ENCODE assay signal across 19 cellular contexts in the genomic region with DNA sequence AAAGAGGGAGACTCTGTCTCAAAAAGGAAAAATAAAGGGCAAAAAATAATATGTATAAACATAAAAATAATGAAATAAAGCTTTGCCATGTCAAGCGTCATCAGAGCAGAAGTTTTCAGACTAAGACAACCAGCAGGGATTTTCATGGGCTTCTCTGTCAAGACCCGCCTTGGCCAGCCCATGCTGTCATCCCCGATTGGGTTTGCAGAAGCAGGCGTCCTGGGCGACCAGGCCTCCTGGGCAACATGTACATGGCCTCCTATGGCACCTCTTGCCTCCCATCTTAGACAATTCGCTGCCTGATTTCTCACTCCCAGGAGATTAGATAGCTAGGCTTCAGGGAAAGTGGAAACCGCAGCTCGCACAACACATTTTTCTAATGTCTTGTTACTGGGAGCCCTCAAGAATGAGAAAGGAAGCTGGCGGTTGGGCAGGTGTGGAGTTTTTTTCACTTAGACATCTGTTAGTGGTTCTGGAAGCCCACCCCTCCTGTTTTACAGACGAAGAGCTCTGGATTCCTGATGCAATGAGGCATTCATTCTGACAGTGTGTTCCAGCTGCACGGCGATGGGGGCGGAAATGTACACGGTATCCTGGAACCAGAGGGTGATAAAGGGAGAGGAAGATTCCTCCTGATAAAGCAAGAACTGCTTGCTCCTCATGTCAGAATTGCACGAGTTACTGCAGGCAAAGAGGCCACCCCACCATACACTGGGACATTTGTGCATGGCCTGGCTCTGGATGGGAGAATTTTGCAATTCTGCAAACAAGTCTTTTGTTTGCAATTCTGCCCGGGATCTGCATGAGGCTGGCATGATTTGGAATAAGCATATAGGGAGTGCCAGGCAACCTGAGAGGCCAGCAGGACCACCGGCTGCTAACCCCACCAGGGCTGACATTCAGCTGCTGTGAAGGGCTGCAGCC. TPM values are rescaled to one million over a fixed set of nuclear protein-coding genes. Genes with fewer than 3 reads are reported as not detected.
A peak's percentile ranks its signal among the peaks of the same experiment; 100 is the strongest.
DNase-seq lines count a peak whose midpoint lies in the region; ATAC-seq, FAIRE-seq and TF ChIP-seq lines count a peak whose summit lies in the region.
"Had no signal": no experiment of that assay in that cellular context is flagged by ENCODE, and none has a peak within 500 bp of the region (broad histone marks: within the 10 kb centered on the region; RNA-seq: fewer than 3 reads in every experiment).

No MANE protein-coding gene starts in this region.

- no peaks in the 10 kb centered on the region for H3K27me3 ChIP-seq in naive thymus-derived CD4-positive, alpha-beta T cell (ENCODE audit: control insufficient read depth in 2 of 2, insufficient read depth in 2 of 2, low read length in 2 of 2)
- H3K27me3 ChIP-seq in gastroesophageal sphincter (no peaks in the 10 kb centered on the region), PC-3 (ENCODE audit: low read length) (no peaks in the 10 kb centered on the region)
- H3K27me3 ChIP-seq: brain microvascular endothelial cell, upper lobe of left lung had no signal

- H3F3A ChIP-seq in PC-3 (ENCODE audit: low read length, unreplicated experiment): no peaks in the 10 kb centered on the region

- H3K27ac Mint-ChIP-seq in activated naive CD8-positive, alpha-beta T cell treated with anti-CD3 and anti-CD28 coated beads, Interleukin-2, amount 10 ng/mL, durations not matched to agents 7 days and 5 days: no peak overlapping the region
- no peak overlapping the region for H3K27ac Mint-ChIP-seq in activated naive CD8-positive, alpha-beta T cell treated with anti-CD3 and anti-CD28 coated beads for 36 hours
- peak overlapping the region in 4 of 9 donors; percentile 16 to 70 (median 50) for H3K27ac Mint-ChIP-seq in naive thymus-derived CD4-positive, alpha-beta T cell
- H3K27ac Mint-ChIP-seq: activated naive CD4-positive, alpha-beta T cell treated with anti-CD3 and anti-CD28 coated beads for 36 hours had no signal

- H2AFZ ChIP-seq in PC-3 (ENCODE audit: low read length): no peak overlapping the region

- peaks cover 0 to 4% of the 10 kb centered on the region in 2 donors for H3K4me1 ChIP-seq in naive thymus-derived CD4-positive, alpha-beta T cell (ENCODE audit: control insufficient read depth in 2 of 2, insufficient read depth in 2 of 2, low read length in 2 of 2)
- H3K4me1 ChIP-seq in gastroesophageal sphincter (no peaks in the 10 kb centered on the region), PC-3 (ENCODE audit: insufficient read depth, low read length) (no peaks in the 10 kb centered on the region)
- H3K4me1 ChIP-seq: psoas muscle had no signal

- H3K4me2 ChIP-seq in PC-3 (ENCODE audit: low read length): no peak overlapping the region

- no peaks in the 10 kb centered on the region for H4K20me1 ChIP-seq in PC-3 (ENCODE audit: low read length)

- peak; percentile 10 for ATAC-seq in activated naive CD8-positive, alpha-beta T cell treated with anti-CD3 and anti-CD28 coated beads, Interleukin-2, amount 10 ng/mL, durations not matched to agents 7 days and 5 days (ENCODE audit: low read depth)
- no peak for ATAC-seq in naive thymus-derived CD4-positive, alpha-beta T cell
- no peak for ATAC-seq in GM21381 (IDR thresholded peaks at IDR 0.05; ENCODE audit: unreplicated experiment)
- ATAC-seq in gastroesophageal sphincter: no peak
- no peak for ATAC-seq in PC-3

- no peak for TF ChIP-seq CTCF in gastroesophageal sphincter (IDR thresholded peaks at IDR 0.05)
- TF ChIP-seq CTCF in PC-3 (conservative IDR thresholded peaks at IDR 0.05; ENCODE audit: low read depth, low read length): no peak

- intact Hi-C loops in naive thymus-derived CD4-positive, alpha-beta T cell (cut with micrococcal nuclease): loop anchor here in 1 of 2 donors (1.0 to 2.0 kb wide), 6 partner anchors 20 to 448 kb away; partner anchors contain the start of gene HMGB1
- intact Hi-C loops in PC-3 (cut with micrococcal nuclease): no loop called here

- H3K4me3 ChIP-seq in naive thymus-derived CD4-positive, alpha-beta T cell (ENCODE audit: low read length): no peak overlapping the region
- H3K4me3 ChIP-seq in gastroesophageal sphincter: no peak overlapping the region
- no peak overlapping the region for H3K4me3 ChIP-seq in PC-3 (ENCODE audit: low read length)
- H3K4me3 ChIP-seq: K562, psoas muscle, upper lobe of left lung had no signal

- peaks cover 9% of the 10 kb centered on the region for H3K9me3 Mint-ChIP-seq in activated naive CD8-positive, alpha-beta T cell treated with anti-CD3 and anti-CD28 coated beads, Interleukin-2, amount 10 ng/mL, durations not matched to agents 7 days and 5 days
- H3K9me3 Mint-ChIP-seq in activated naive CD8-positive, alpha-beta T cell treated with anti-CD3 and anti-CD28 coated beads for 36 hours: peaks cover 6% of the 10 kb centered on the region
- peaks cover 3 to 19% (median 9%) of the 10 kb centered on the region in 11 donors for H3K9me3 Mint-ChIP-seq in naive thymus-derived CD4-positive, alpha-beta T cell

- H3K4me3 Mint-ChIP-seq in activated naive CD8-positive, alpha-beta T cell treated with anti-CD3 and anti-CD28 coated beads, Interleukin-2, amount 10 ng/mL, durations not matched to agents 7 days and 5 days: peak overlapping the region; percentile 62
- no peak overlapping the region for H3K4me3 Mint-ChIP-seq in activated naive CD8-positive, alpha-beta T cell treated with anti-CD3 and anti-CD28 coated beads for 36 hours
- peak overlapping the region in 8 of 10 donors; percentile 7 to 75 (median 48) for H3K4me3 Mint-ChIP-seq in naive thymus-derived CD4-positive, alpha-beta T cell
- H3K4me3 Mint-ChIP-seq: activated naive CD4-positive, alpha-beta T cell treated with anti-CD3 and anti-CD28 coated beads for 36 hours had no signal

- no peak overlapping the region for H3K9ac ChIP-seq in PC-3 (ENCODE audit: low read length)

- no peaks in the 10 kb centered on the region for H3K36me3 ChIP-seq in naive thymus-derived CD4-positive, alpha-beta T cell (ENCODE audit: control insufficient read depth in 2 of 3, insufficient read depth in 3 of 3, low read length in 3 of 3)
- H3K36me3 ChIP-seq in gastroesophageal sphincter (no peaks in the 10 kb centered on the region), PC-3 (ENCODE audit: low read depth, low read length) (no peaks in the 10 kb centered on the region)
- H3K36me3 ChIP-seq: brain microvascular endothelial cell, upper lobe of left lung had no signal

- TF ChIP-seq EP300 in gastroesophageal sphincter (IDR thresholded peaks at IDR 0.05): no peak

- H3K79me2 ChIP-seq in PC-3 (ENCODE audit: low read length): no peaks in the 10 kb centered on the region

- H3K36me3 Mint-ChIP-seq in activated naive CD8-positive, alpha-beta T cell treated with anti-CD3 and anti-CD28 coated beads, Interleukin-2, amount 10 ng/mL, durations not matched to agents 7 days and 5 days: peaks cover 21% of the 10 kb centered on the region
- H3K36me3 Mint-ChIP-seq in activated naive CD8-positive, alpha-beta T cell treated with anti-CD3 and anti-CD28 coated beads for 36 hours: peaks cover 6% of the 10 kb centered on the region
- peaks cover 10 to 48% (median 14%) of the 10 kb centered on the region in 5 donors for H3K36me3 Mint-ChIP-seq in naive thymus-derived CD4-positive, alpha-beta T cell

- FAIRE-seq in urothelium cell line (lab: Jason Lieb, UNC): no peak
- FAIRE-seq: frontal cortex, K562 had no signal

- H3K9me2 ChIP-seq in PC-3 (replicated peaks; ENCODE audit: low read length): no peaks in the 10 kb centered on the region

- peaks cover 5% of the 10 kb centered on the region for H3K27me3 Mint-ChIP-seq in activated naive CD8-positive, alpha-beta T cell treated with anti-CD3 and anti-CD28 coated beads, Interleukin-2, amount 10 ng/mL, durations not matched to agents 7 days and 5 days
- H3K27me3 Mint-ChIP-seq in activated naive CD8-positive, alpha-beta T cell treated with anti-CD3 and anti-CD28 coated beads for 36 hours: no peaks in the 10 kb centered on the region
- H3K27me3 Mint-ChIP-seq in naive thymus-derived CD4-positive, alpha-beta T cell: no peaks in the 10 kb centered on the region

- TF ChIP-seq POLR2A in gastroesophageal sphincter (IDR thresholded peaks at IDR 0.05): no peak

- no peak for DNase-seq in activated naive CD8-positive, alpha-beta T cell treated with anti-CD3 and anti-CD28 coated beads, Interleukin-2, amount 10 ng/mL, durations not matched to agents 7 days and 5 days
- no peak for DNase-seq in activated naive CD8-positive, alpha-beta T cell treated with anti-CD3 and anti-CD28 coated beads for 36 hours
- DNase-seq in SK-N-DZ (ENCODE audit: low spot score) (peak; percentile 49), urothelium cell line (ENCODE audit: low spot score) (no peak), PC-3 (no peak)
- DNase-seq in naive thymus-derived CD4-positive, alpha-beta T cell: no peak
- DNase-seq: brain microvascular endothelial cell, cortex of kidney, NCI-H1048, NCI-H2029 treated with DMSO at 0.1 percent for 48 hours, psoas muscle, T1000 had no signal

- H3K4me1 Mint-ChIP-seq in activated naive CD8-positive, alpha-beta T cell treated with anti-CD3 and anti-CD28 coated beads, Interleukin-2, amount 10 ng/mL, durations not matched to agents 7 days and 5 days: peaks cover 14% of the 10 kb centered on the region
- H3K4me1 Mint-ChIP-seq in activated naive CD8-positive, alpha-beta T cell treated with anti-CD3 and anti-CD28 coated beads for 36 hours: peaks cover 19% of the 10 kb centered on the region
- peaks cover 12 to 42% (median 35%) of the 10 kb centered on the region in 7 donors for H3K4me1 Mint-ChIP-seq in naive thymus-derived CD4-positive, alpha-beta T cell

- WGBS in gastroesophageal sphincter (ENCODE audit: low coverage in 1 of 2), 2 donors: 75 to 85% methylated on average over 8 to 10 of the region's 17 CpGs

- H3K9me3 ChIP-seq in naive thymus-derived CD4-positive, alpha-beta T cell (ENCODE audit: control insufficient read depth in 2 of 3, low read length in 3 of 3): peaks cover 0 to 7% (median 0%) of the 10 kb centered on the region in 3 experiments
- peaks cover 0 to 8% (median 0%) of the 10 kb centered on the region in 3 donors for H3K9me3 ChIP-seq in gastroesophageal sphincter
- H3K9me3 ChIP-seq in PC-3 (ENCODE audit: low read length): no peaks in the 10 kb centered on the region
- H3K9me3 ChIP-seq: psoas muscle, upper lobe of left lung had no signal

- BruUV-seq in PC-3 (replicated peaks; lab: Mats Ljungman, UMichigan): no TSS peak

- no peak overlapping the region for H3K27ac ChIP-seq in naive thymus-derived CD4-positive, alpha-beta T cell (ENCODE audit: low read depth, low read length)
- no peak overlapping the region for H3K27ac ChIP-seq in gastroesophageal sphincter
- H3K27ac ChIP-seq in PC-3 (ENCODE audit: low read length): no peak overlapping the region
- H3K27ac ChIP-seq: brain microvascular endothelial cell, HL-60, psoas muscle, upper lobe of left lung had no signal

- CTCF ChIA-PET in naive thymus-derived CD4-positive, alpha-beta T cell (lab: Charles Lee): interaction anchor here (0.6 to 1.7 kb wide), 6 partner anchors 11 to 171 kb away, joined by 3 to 12 read pairs (median 6); no protein-coding TSS in a partner anchor
- CTCF ChIA-PET in PC-3 (lab: Charles Lee): no interaction called here

- POLR2A ChIA-PET in activated naive CD8-positive, alpha-beta T cell treated with anti-CD3 and anti-CD28 coated beads, Interleukin-2, amount 10 ng/mL, durations not matched to agents 7 days and 5 days (lab: Charles Lee): interaction anchor here (1.0 to 2.4 kb wide), 3 partner anchors 22 to 110 kb away, joined by 3 to 7 read pairs (median 6); partner anchors contain the start of gene HMGB1
- POLR2A ChIA-PET in naive thymus-derived CD4-positive, alpha-beta T cell (lab: Charles Lee): interaction anchor here (1.0 to 2.0 kb wide), 6 partner anchors 9 to 53 kb away, joined by 3 to 8 read pairs (median 3); no protein-coding TSS in a partner anchor
- POLR2A ChIA-PET in PC-3 (lab: Charles Lee; ENCODE audit: unreplicated experiment): interaction anchor here (0.5 kb wide), 1 partner anchor 36 kb away, joined by 3 read pairs; no protein-coding TSS in a partner anchor

RNA-seq across cellular contexts. Expression of gene KATNAL1, which starts 47.4 kb away (rescaled TPM):
- total RNA-seq in activated naive CD8-positive, alpha-beta T cell treated with anti-CD3 and anti-CD28 coated beads, Interleukin-2, amount 10 ng/mL, durations not matched to agents 7 days and 5 days: 10 to 100 TPM; 19.4 to 20.7 TPM
- total RNA-seq in activated naive CD8-positive, alpha-beta T cell treated with anti-CD3 and anti-CD28 coated beads for 36 hours: 1 to 10 TPM; 6.7 to 6.9 TPM
- polyA plus RNA-seq in SK-N-DZ (2014; cell fraction: cytosol; rRNA removed): 12.9 and 14.1 TPM in 2 replicates
- polyA plus RNA-seq in SK-N-DZ (2014; cell fraction: nucleus; rRNA removed): 7.2 and 7.7 TPM in 2 replicates
- 10 to 100 TPM in 1 of 5 experiments, 1 to 10 TPM in 3, under 1 TPM in 1; 0.89 to 16.8 (median 4.2) TPM for total RNA-seq in naive thymus-derived CD4-positive, alpha-beta T cell
- 1 to 10 TPM in 1 of 2 donors, under 1 TPM in 1; 0.25 to 1.4 TPM for polyA plus RNA-seq in naive thymus-derived CD4-positive, alpha-beta T cell
- 10 to 100 TPM; 29.5 to 55.0 (median 42.9) TPM for total RNA-seq in gastroesophageal sphincter
- 4.1 and 4.3 TPM in 2 replicates for total RNA-seq in PC-3 (2014; rRNA removed)
